In the genomic region with DNA sequence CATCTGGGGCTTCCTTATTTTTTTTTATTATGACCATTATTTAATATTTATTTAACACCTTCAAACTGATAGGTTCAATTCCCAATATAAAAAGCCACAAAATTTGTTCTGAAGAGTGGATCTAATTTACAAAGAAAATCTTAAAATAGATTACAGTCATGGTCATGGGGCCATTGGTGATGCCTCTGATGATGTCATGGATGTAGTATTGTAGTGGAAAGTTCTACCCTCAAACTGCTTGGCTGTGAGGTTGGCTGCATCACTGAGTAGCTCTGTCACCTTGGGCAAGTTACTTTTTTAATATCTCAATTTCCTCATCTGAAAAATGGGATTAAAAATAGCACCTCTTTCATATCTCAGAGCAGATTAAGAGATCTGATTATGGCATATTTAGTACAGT, we compare ENCODE assay signal across 16 cellular contexts.
DNase-seq lines count a peak whose midpoint lies in the region; ATAC-seq, FAIRE-seq and TF ChIP-seq lines count a peak whose summit lies in the region.
"Had no signal": no experiment of that assay in that cellular context is flagged by ENCODE, and none has a peak within 500 bp of the region (broad histone marks: within the 10 kb centered on the region; RNA-seq: fewer than 3 reads in every experiment).

No MANE protein-coding gene starts in this region.

- ATAC-seq in A549 (peak; percentile 34 to 65; a peak in 2 of 6 replicates), HG02642 (IDR thresholded peaks at IDR 0.05; ENCODE audit: poor library complexity, unreplicated experiment) (no peak), mucosa of descending colon (no peak)
- ATAC-seq: activated CD4-positive, alpha-beta T cell treated with anti-CD3 and anti-CD28 coated beads for 36 hours; stimulated activated naive CD8-positive, alpha-beta T cell treated with anti-CD3 and anti-CD28 coated beads, Interleukin-15, Interleukin-2, amounts not matched to agents 100 U/mL and 50 U/mL, for 24 hours had no signal

- H3K4me2 ChIP-seq in A549 (peak overlapping the region; percentile 63), hepatocyte (no peak overlapping the region)

- intact Hi-C loops in prostate gland (cut with DNase I) (no loop called here), mucosa of descending colon (cut with DNase I, micrococcal nuclease) (no loop called here)

- H3K79me2 ChIP-seq in hepatocyte: no peaks in the 10 kb centered on the region

- H3K9me3 ChIP-seq in A549 (no peaks in the 10 kb centered on the region), HEK293 (ENCODE audit: control insufficient read depth, insufficient read depth, low read depth, low read length) (no peaks in the 10 kb centered on the region), hepatocyte (ENCODE audit: low read depth) (no peaks in the 10 kb centered on the region), prostate gland (no peaks in the 10 kb centered on the region), mucosa of descending colon (no peaks in the 10 kb centered on the region)
- H3K9me3 ChIP-seq: esophagus muscularis mucosa had no signal

- H2AFZ ChIP-seq in hepatocyte: no peak overlapping the region

- H3K36me3 ChIP-seq in HEK293 (ENCODE audit: control insufficient read depth in 2 of 2, insufficient read depth in 1 of 2, low read length in 2 of 2) (no peaks in the 10 kb centered on the region), brain microvascular endothelial cell (replicated peaks) (no peaks in the 10 kb centered on the region), hepatocyte (replicated peaks; ENCODE audit: insufficient read depth, low read depth) (no peaks in the 10 kb centered on the region), prostate gland (no peaks in the 10 kb centered on the region), mucosa of descending colon (ENCODE audit: low read depth) (no peaks in the 10 kb centered on the region)
- H3K36me3 ChIP-seq: esophagus muscularis mucosa had no signal

- no peak for TF ChIP-seq EP300 in A549 (IDR thresholded peaks at IDR 0.05)

- TF ChIP-seq RAD21 in A549 (conservative IDR thresholded peaks at IDR 0.05 in 1 of 2, IDR thresholded peaks at IDR 0.05 in 1 of 2): no peak

- in situ Hi-C loops in brain microvascular endothelial cell (cut with HindIII; ENCODE audit: low pct_ligation_motif_present, low sequenced_read_pairs): no loop called here

- FAIRE-seq in A549 (lab: Jason Lieb, UNC): no peak

- no peaks in the 10 kb centered on the region for H3K9me2 ChIP-seq in hepatocyte (replicated peaks; ENCODE audit: insufficient read depth)

- H4K20me1 ChIP-seq in hepatocyte (ENCODE audit: insufficient read depth, poor library complexity, severe bottlenecking): no peaks in the 10 kb centered on the region

- H3K4me3 ChIP-seq in A549 (no peak overlapping the region), HEK293 (ENCODE audit: low read depth, low read length) (no peak overlapping the region), brain microvascular endothelial cell (ENCODE audit: low read depth, low read length) (no peak overlapping the region), hepatocyte (no peak overlapping the region), prostate gland (no peak overlapping the region), mucosa of descending colon (no peak overlapping the region)
- H3K4me3 ChIP-seq: esophagus muscularis mucosa had no signal

- TF ChIP-seq CTCF in A549 (IDR thresholded peaks at IDR 0.05) (no peak), HEK293 (tag by site-specific recombination; IDR thresholded peaks at IDR 0.05) (no peak), brain microvascular endothelial cell (IDR thresholded peaks at IDR 0.05; ENCODE audit: low read depth, low read length, missing control alignments) (no peak), hepatocyte (IDR thresholded peaks at IDR 0.05; ENCODE audit: poor library complexity) (no peak), prostate gland (IDR thresholded peaks at IDR 0.05) (no peak), mucosa of descending colon (IDR thresholded peaks at IDR 0.05) (no peak)

- DNase-seq in A549 (ENCODE audit: low read depth in 1 of 2, low spot score in 1 of 2) (peak in 1 of 2 experiments; percentile 53), brain microvascular endothelial cell (peak; percentile 63), hepatocyte (ENCODE audit: low spot score) (no peak), prostate gland (ENCODE audit: low spot score) (no peak), mucosa of descending colon (no peak)
- no peak for DNase-seq in stimulated activated CD4-positive, alpha-beta T cell treated with anti-CD3 and anti-CD28 coated beads, Interleukin-4, amount 100 ng/mL, for 24 hours
- DNase-seq: activated CD4-positive, alpha-beta T cell treated with anti-CD3 and anti-CD28 coated beads for 36 hours; COR-L47; NCI-H1930; NCI-H526 treated with DMSO at 0.1 percent for 48 hours; stimulated activated naive CD8-positive, alpha-beta T cell treated with anti-CD3 and anti-CD28 coated beads, Interleukin-15, Interleukin-2, amounts not matched to agents 100 U/mL and 50 U/mL, for 24 hours; T-helper 2 cell had no signal

- peaks cover 48% of the 10 kb centered on the region for H3K4me1 ChIP-seq in A549
- H3K4me1 ChIP-seq in HEK293 (ENCODE audit: control insufficient read depth, insufficient read depth, low read length): no peaks in the 10 kb centered on the region
- H3K4me1 ChIP-seq in hepatocyte (ENCODE audit: insufficient read depth): no peaks in the 10 kb centered on the region
- H3K4me1 ChIP-seq in prostate gland (replicated peaks): no peaks in the 10 kb centered on the region
- no peaks in the 10 kb centered on the region for H3K4me1 ChIP-seq in mucosa of descending colon (ENCODE audit: low read depth)
- H3K4me1 ChIP-seq: esophagus muscularis mucosa had no signal

- H3K27me3 ChIP-seq in brain microvascular endothelial cell (replicated peaks): no peaks in the 10 kb centered on the region
- no peaks in the 10 kb centered on the region for H3K27me3 ChIP-seq in hepatocyte
- no peaks in the 10 kb centered on the region for H3K27me3 ChIP-seq in prostate gland (replicated peaks; ENCODE audit: insufficient read depth)
- H3K27me3 ChIP-seq: esophagus muscularis mucosa had no signal

- peak overlapping the region; percentile 84 to 87 for H3K27ac ChIP-seq in A549
- no peak overlapping the region for H3K27ac ChIP-seq in HEK293 (ENCODE audit: extremely low read depth, low read depth, low read length)
- H3K27ac ChIP-seq in brain microvascular endothelial cell: peak overlapping the region; percentile 97
- H3K27ac ChIP-seq in hepatocyte: peak overlapping the region; percentile 64
- peak overlapping the region in 1 of 2 donors; percentile 4 for H3K27ac ChIP-seq in prostate gland
- H3K27ac ChIP-seq: esophagus muscularis mucosa, RWPE1 had no signal

- TF ChIP-seq POLR2A in A549 (IDR thresholded peaks at IDR 0.05; ENCODE audit: low read length) (no peak), prostate gland (IDR thresholded peaks at IDR 0.05) (no peak)

- CTCF ChIA-PET in A549 (lab: Yijun Ruan, JAX) (interaction anchor here (0.8 to 2.6 kb wide), 6 partner anchors 14 to 134 kb away, joined by 3 to 24 read pairs (median 8); a partner anchor contains a TSS), HEK293 (lab: Yijun Ruan, JAX) (interaction anchor here (0.6 kb wide), 2 partner anchors 17 to 295 kb away, joined by 3 read pairs; no protein-coding TSS in a partner anchor)

- POLR2A ChIA-PET in A549 (lab: Yijun Ruan, JAX) (interaction anchor here (1.5 to 2.1 kb wide), 4 partner anchors 10 to 128 kb away, joined by 6 to 14 read pairs (median 10); a partner anchor contains a TSS), HEK293 (lab: Yijun Ruan, JAX) (no interaction called here)

TF ChIP-seq in A549, 52 proteins besides CTCF, POLR2A, EP300 and RAD21:
- TF ChIP-seq HOXA7 (CRISPR knock-in tag; IDR thresholded peaks at IDR 0.05): no peak
- no peak for TF ChIP-seq FOSL2 (IDR thresholded peaks at IDR 0.05)
- TF ChIP-seq FOSL2 (CRISPR knock-in tag; IDR thresholded peaks at IDR 0.05): peak; percentile 36
TF ChIP-seq in A549: peak in this region for 1.

TF ChIP-seq in HEK293, 187 proteins besides CTCF, POLR2A, EP300 and RAD21:
- TF ChIP-seq, protein P1, sequence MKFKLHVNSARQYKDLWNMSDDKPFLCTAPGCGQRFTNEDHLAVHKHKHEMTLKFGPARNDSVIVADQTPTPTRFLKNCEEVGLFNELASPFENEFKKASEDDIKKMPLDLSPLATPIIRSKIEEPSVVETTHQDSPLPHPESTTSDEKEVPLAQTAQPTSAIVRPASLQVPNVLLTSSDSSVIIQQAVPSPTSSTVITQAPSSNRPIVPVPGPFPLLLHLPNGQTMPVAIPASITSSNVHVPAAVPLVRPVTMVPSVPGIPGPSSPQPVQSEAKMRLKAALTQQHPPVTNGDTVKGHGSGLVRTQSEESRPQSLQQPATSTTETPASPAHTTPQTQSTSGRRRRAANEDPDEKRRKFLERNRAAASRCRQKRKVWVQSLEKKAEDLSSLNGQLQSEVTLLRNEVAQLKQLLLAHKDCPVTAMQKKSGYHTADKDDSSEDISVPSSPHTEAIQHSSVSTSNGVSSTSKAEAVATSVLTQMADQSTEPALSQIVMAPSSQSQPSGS (tag by site-specific recombination; IDR thresholded peaks at IDR 0.05; ENCODE audit: low read depth): 0 out of 2 replicates have a peak, but pooled peaks have one; percentile 61
- TF ChIP-seq ZNF785 (tag by site-specific recombination; IDR thresholded peaks at IDR 0.05) (no peak), SETDB1 (IDR thresholded peaks at IDR 0.05; ENCODE audit: insufficient read length, low read length) (peak; percentile 42)
TF ChIP-seq in HEK293: peak in this region for 2.

Comparison
In these comparisons a context has a peak if more than half of its experiments do, and no peak if none do; other contexts are left out.
1. ATAC-seq: peak in A549 (2 of 2); none in HG02642 (single experiment) and mucosa of descending colon (single experiment).